In genomic region chr19:35444735-35445134, GRCh38 we compare ENCODE assay signal across 28 cellular contexts. TPM values are rescaled to one million over a fixed set of nuclear protein-coding genes. Genes with fewer than 3 reads are reported as not detected.
DNase-seq lines count a peak whose midpoint lies in the region; ATAC-seq, FAIRE-seq and TF ChIP-seq lines count a peak whose summit lies in the region.
"Had no signal": no experiment of that assay in that cellular context is flagged by ENCODE, and none has a peak within 500 bp of the region (broad histone marks: within the 10 kb centered on the region; RNA-seq: fewer than 3 reads in every experiment).

No MANE protein-coding gene starts in this region.

- no peaks in the 10 kb centered on the region for H3K36me3 Mint-ChIP-seq in activated naive CD8-positive, alpha-beta T cell treated with anti-CD3 and anti-CD28 coated beads, Interleukin-2, amount 50 U/mL, for 24 hours (ENCODE audit: low read depth)
- no peaks in the 10 kb centered on the region for H3K36me3 Mint-ChIP-seq in activated naive CD8-positive, alpha-beta T cell treated with anti-CD3 and anti-CD28 coated beads for 36 hours
- H3K36me3 Mint-ChIP-seq in activated T-helper 2 cell treated with anti-CD3 and anti-CD28 coated beads, Interferon-gamma antibody, Interleukin-2, Interleukin-4, amounts not matched to agents 10 μg/mL and 5 μg/mL and 100 μg/mL, durations not matched to agents 14 hours and 24 hours and 36 hours (ENCODE audit: low read depth) = no peaks in the 10 kb centered on the region

- intact Hi-C loops in activated T-helper 2 cell treated with anti-CD3 and anti-CD28 coated beads, Interferon-gamma antibody, Interleukin-2, Interleukin-4, amounts not matched to agents 10 μg/mL and 5 μg/mL and 100 μg/mL, durations not matched to agents 14 hours and 24 hours and 36 hours (cut with micrococcal nuclease) = no loop called here
- intact Hi-C loops in pancreas (cut with DNase I) = no loop called here

- H3K27me3 Mint-ChIP-seq in activated naive CD8-positive, alpha-beta T cell treated with anti-CD3 and anti-CD28 coated beads, Interleukin-2, amount 50 U/mL, for 24 hours = peaks cover 34% of the 10 kb centered on the region
- H3K27me3 Mint-ChIP-seq in activated naive CD8-positive, alpha-beta T cell treated with anti-CD3 and anti-CD28 coated beads for 36 hours = peaks cover 40% of the 10 kb centered on the region
- H3K27me3 Mint-ChIP-seq in activated T-helper 2 cell treated with anti-CD3 and anti-CD28 coated beads, Interferon-gamma antibody, Interleukin-2, Interleukin-4, amounts not matched to agents 10 μg/mL and 5 μg/mL and 100 μg/mL, durations not matched to agents 14 hours and 24 hours and 36 hours (ENCODE audit: low read depth) = peaks cover 44% of the 10 kb centered on the region

- no peak overlapping the region for H3K4me3 Mint-ChIP-seq in activated naive CD8-positive, alpha-beta T cell treated with anti-CD3 and anti-CD28 coated beads, Interleukin-2, amount 50 U/mL, for 24 hours
- no peak overlapping the region for H3K4me3 Mint-ChIP-seq in activated naive CD8-positive, alpha-beta T cell treated with anti-CD3 and anti-CD28 coated beads for 36 hours
- no peak overlapping the region for H3K4me3 Mint-ChIP-seq in activated T-helper 2 cell treated with anti-CD3 and anti-CD28 coated beads, Interferon-gamma antibody, Interleukin-2, Interleukin-4, amounts not matched to agents 10 μg/mL and 5 μg/mL and 100 μg/mL, durations not matched to agents 14 hours and 24 hours and 36 hours (ENCODE audit: low read depth)

- no peaks in the 10 kb centered on the region for H3K27me3 ChIP-seq in neutrophil
- no peaks in the 10 kb centered on the region for H3K27me3 ChIP-seq in pancreas

- no peaks in the 10 kb centered on the region for H3K9me3 ChIP-seq in neutrophil
- H3K9me3 ChIP-seq in pancreas = no peaks in the 10 kb centered on the region
- H3K9me3 ChIP-seq: A549 had no signal

- peak overlapping the region; percentile 61 for H3K27ac Mint-ChIP-seq in activated naive CD8-positive, alpha-beta T cell treated with anti-CD3 and anti-CD28 coated beads, Interleukin-2, amount 50 U/mL, for 24 hours
- no peak overlapping the region for H3K27ac Mint-ChIP-seq in activated naive CD8-positive, alpha-beta T cell treated with anti-CD3 and anti-CD28 coated beads for 36 hours
- peak overlapping the region; percentile 10 for H3K27ac Mint-ChIP-seq in activated T-helper 2 cell treated with anti-CD3 and anti-CD28 coated beads, Interferon-gamma antibody, Interleukin-2, Interleukin-4, amounts not matched to agents 10 μg/mL and 5 μg/mL and 100 μg/mL, durations not matched to agents 14 hours and 24 hours and 36 hours

- H3K4me1 ChIP-seq in neutrophil (ENCODE audit: control insufficient read depth in 1 of 2, insufficient read depth in 1 of 2, low read depth in 1 of 2, low read length in 1 of 2) (peaks cover 92 to 97% of the 10 kb centered on the region in 2 experiments), pancreas (peaks cover 0 to 6% (median 0%) of the 10 kb centered on the region in 3 donors)
- H3K4me1 ChIP-seq: A549 had no signal

- no peaks in the 10 kb centered on the region for H3K9me3 Mint-ChIP-seq in activated naive CD8-positive, alpha-beta T cell treated with anti-CD3 and anti-CD28 coated beads, Interleukin-2, amount 50 U/mL, for 24 hours
- H3K9me3 Mint-ChIP-seq in activated naive CD8-positive, alpha-beta T cell treated with anti-CD3 and anti-CD28 coated beads for 36 hours = no peaks in the 10 kb centered on the region
- H3K9me3 Mint-ChIP-seq in activated T-helper 2 cell treated with anti-CD3 and anti-CD28 coated beads, Interferon-gamma antibody, Interleukin-2, Interleukin-4, amounts not matched to agents 10 μg/mL and 5 μg/mL and 100 μg/mL, durations not matched to agents 14 hours and 24 hours and 36 hours = no peaks in the 10 kb centered on the region
- H3K9me3 Mint-ChIP-seq: CD8-positive, alpha-beta memory T cell had no signal

- H3K36me3 ChIP-seq in neutrophil = peaks cover 6% of the 10 kb centered on the region
- no peaks in the 10 kb centered on the region for H3K36me3 ChIP-seq in pancreas

- 74 to 83% methylated on average over 1 of the region's 1 CpG for WGBS in pancreas, 2 donors

- no peak for TF ChIP-seq CTCF in neutrophil (IDR thresholded peaks at IDR 0.05)
- TF ChIP-seq CTCF in pancreas (IDR thresholded peaks at IDR 0.05) = no peak

- peak; percentile 37 for ATAC-seq in activated naive CD8-positive, alpha-beta T cell treated with anti-CD3 and anti-CD28 coated beads, Interleukin-2, amount 50 U/mL, for 24 hours
- no peak for ATAC-seq in pancreas
- ATAC-seq: A549, GM12878 had no signal

- FAIRE-seq in pancreas (lab: Jason Lieb, UNC) = no peak
- FAIRE-seq: A549, GM12878, H1, RCC 7860 had no signal

- peak overlapping the region; percentile 99 for H3K27ac ChIP-seq in neutrophil
- no peak overlapping the region for H3K27ac ChIP-seq in pancreas
- H3K27ac ChIP-seq: A549 had no signal

- H3K4me1 Mint-ChIP-seq in activated naive CD8-positive, alpha-beta T cell treated with anti-CD3 and anti-CD28 coated beads, Interleukin-2, amount 50 U/mL, for 24 hours = peaks cover 38% of the 10 kb centered on the region
- peaks cover 21% of the 10 kb centered on the region for H3K4me1 Mint-ChIP-seq in activated naive CD8-positive, alpha-beta T cell treated with anti-CD3 and anti-CD28 coated beads for 36 hours
- peaks cover 30% of the 10 kb centered on the region for H3K4me1 Mint-ChIP-seq in activated T-helper 2 cell treated with anti-CD3 and anti-CD28 coated beads, Interferon-gamma antibody, Interleukin-2, Interleukin-4, amounts not matched to agents 10 μg/mL and 5 μg/mL and 100 μg/mL, durations not matched to agents 14 hours and 24 hours and 36 hours (ENCODE audit: low read depth)

- H3K4me3 ChIP-seq in neutrophil (ENCODE audit: low read depth in 1 of 2, low read length in 1 of 2) (no peak overlapping the region), pancreas (no peak overlapping the region)
- H3K4me3 ChIP-seq: A549, GM12878 had no signal

- DNase-seq in activated CD4-positive, alpha-beta T cell treated with anti-CD3 and anti-CD28 coated beads for 48 hours = peak; percentile 8
- no peak for DNase-seq in activated CD4-positive, alpha-beta T cell treated with anti-CD3 and anti-CD28 coated beads, Interleukin-2, amount 50 U/mL, for 4 hours
- DNase-seq in activated naive CD8-positive, alpha-beta T cell treated with anti-CD3 and anti-CD28 coated beads, Interleukin-2, amount 50 U/mL, for 24 hours = no peak
- DNase-seq in activated naive CD8-positive, alpha-beta T cell treated with anti-CD3 and anti-CD28 coated beads for 36 hours = no peak
- DNase-seq in activated T-helper 2 cell treated with anti-CD3 and anti-CD28 coated beads, Interferon-gamma antibody, Interleukin-2, Interleukin-4, amounts not matched to agents 10 μg/mL and 5 μg/mL and 100 μg/mL, durations not matched to agents 14 hours and 24 hours and 36 hours (ENCODE audit: low spot score) = no peak
- no peak for DNase-seq in pancreas
- DNase-seq in 8988T = no peak
- DNase-seq: AML-193; C1 segment of cervical spinal cord; CD8-positive, alpha-beta memory T cell; DMS 273 treated with DMSO at 0.1 percent for 48 hours; DMS79; EL; GDM1; HCEC 1CT; KBM-7; NCI-H2029; NCI-H446; NCI-H524 treated with DMSO at 0.1 percent for 48 hours; NCI-H774; SIG-M5 had no signal

RNA-seq across cellular contexts. Expression of gene FFAR2, which starts 3.3 kb away (rescaled TPM):
- not detected for total RNA-seq in activated naive CD8-positive, alpha-beta T cell treated with anti-CD3 and anti-CD28 coated beads for 36 hours
- total RNA-seq in activated T-helper 2 cell treated with anti-CD3 and anti-CD28 coated beads, Interferon-gamma antibody, Interleukin-2, Interleukin-4, amounts not matched to agents 10 μg/mL and 5 μg/mL and 100 μg/mL, durations not matched to agents 14 hours and 24 hours and 36 hours = not detected in 2 replicates
- total RNA-seq in pancreas = under 1 TPM in 4 of 6 donors, not detected in 2; 0.20 to 0.95 (median 0.35) TPM
- polyA plus RNA-seq in pancreas = 1 to 10 TPM in 1 of 2 donors, under 1 TPM in 1; 0.30 to 2.5 TPM
- total RNA-seq: CD8-positive, alpha-beta memory T cell; H1; LHCN-M2; MCF 10A had no signal
- polyA plus RNA-seq: CD8-positive, alpha-beta memory T cell; H1 had no signal

RNA-seq across cellular contexts. Expression of gene KRTDAP, which starts 45.5 kb away (rescaled TPM):
- not detected for total RNA-seq in activated naive CD8-positive, alpha-beta T cell treated with anti-CD3 and anti-CD28 coated beads for 36 hours
- total RNA-seq in activated T-helper 2 cell treated with anti-CD3 and anti-CD28 coated beads, Interferon-gamma antibody, Interleukin-2, Interleukin-4, amounts not matched to agents 10 μg/mL and 5 μg/mL and 100 μg/mL, durations not matched to agents 14 hours and 24 hours and 36 hours = not detected in 2 replicates
- 1 to 10 TPM in 1 of 6 donors, under 1 TPM in 1, not detected in 4; 0.35 to 1.1 TPM for total RNA-seq in pancreas
- polyA plus RNA-seq in pancreas = 1 to 10 TPM; 1.4 to 2.0 TPM
- total RNA-seq: CD8-positive, alpha-beta memory T cell; GM12878; LHCN-M2; MCF 10A had no signal
- polyA plus RNA-seq: A549; CD8-positive, alpha-beta memory T cell had no signal
